18 cellular contexts compared by ENCODE assay signal in genomic region chr6:158058156-158058723, GRCh38.
DNase-seq lines count a peak whose midpoint lies in the region; ATAC-seq and TF ChIP-seq lines count a peak whose summit lies in the region.
"Had no signal": no experiment of that assay in that cellular context is flagged by ENCODE, and none has a peak within 500 bp of the region (broad histone marks: within the 10 kb centered on the region; RNA-seq: fewer than 3 reads in every experiment).

No MANE protein-coding gene starts in this region.

- peak overlapping the region; percentile 79 for H3K27ac Mint-ChIP-seq in CD4-positive, alpha-beta T cell
- H3K27ac Mint-ChIP-seq in activated naive CD8-positive, alpha-beta T cell treated with anti-CD3 and anti-CD28 coated beads, Interleukin-2, amount 50 U/mL, for 24 hours = peak overlapping the region; percentile 82
- H3K27ac Mint-ChIP-seq: WTC11 had no signal

- H3K4me1 Mint-ChIP-seq in CD4-positive, alpha-beta T cell (ENCODE audit: low read depth) = peaks cover 31% of the 10 kb centered on the region
- H3K4me1 Mint-ChIP-seq in activated naive CD8-positive, alpha-beta T cell treated with anti-CD3 and anti-CD28 coated beads, Interleukin-2, amount 50 U/mL, for 24 hours = peaks cover 39% of the 10 kb centered on the region

- peaks cover 25 to 47% of the 10 kb centered on the region in 2 donors for H3K4me1 ChIP-seq in left lung
- H3K4me1 ChIP-seq: SJCRH30 had no signal

- CTCF ChIA-PET in CD4-positive, alpha-beta T cell (lab: Charles Lee) = no interaction called here

- H3K4me3 ChIP-seq in HL-60 (replicated peaks; ENCODE audit: insufficient read depth, low read length) = no peak overlapping the region
- no peak overlapping the region for H3K4me3 ChIP-seq in left lung
- H3K4me3 ChIP-seq: gastrocnemius medialis, SJCRH30, testis had no signal

- H3K27ac ChIP-seq in CD4-positive, alpha-beta T cell (ENCODE audit: low read depth, low read length) = no peak overlapping the region
- H3K27ac ChIP-seq in HL-60 (replicated peaks) = peak overlapping the region; percentile 53
- peak overlapping the region; percentile 57 to 62 for H3K27ac ChIP-seq in left lung
- H3K27ac ChIP-seq: SJCRH30, testis had no signal

- H3K27me3 ChIP-seq in CD4-positive, alpha-beta T cell (ENCODE audit: control insufficient read depth, insufficient read depth, low read length) = no peaks in the 10 kb centered on the region
- no peaks in the 10 kb centered on the region for H3K27me3 ChIP-seq in HL-60 (ENCODE audit: insufficient read depth, poor library complexity, severe bottlenecking)
- no peaks in the 10 kb centered on the region for H3K27me3 ChIP-seq in left lung
- H3K27me3 ChIP-seq: gastrocnemius medialis, SJCRH30, testis had no signal

- no peak for TF ChIP-seq CTCF in CD4-positive, alpha-beta T cell (IDR thresholded peaks at IDR 0.05)
- TF ChIP-seq CTCF in HL-60 (IDR thresholded peaks at IDR 0.05; ENCODE audit: insufficient read depth, low read length) (no peak), left lung (IDR thresholded peaks at IDR 0.05) (no peak)

- no peak for DNase-seq in CD4-positive, alpha-beta T cell
- DNase-seq in HL-60 (ENCODE audit: low read depth in 1 of 2, low spot score in 1 of 2) (peak in 1 of 2 experiments; percentile 31), left lung (no peak), epidermal melanocyte (ENCODE audit: insufficient read length, low spot score) (no peak), NCI-H226 (no peak)
- no peak for DNase-seq in activated naive CD8-positive, alpha-beta T cell treated with anti-CD3 and anti-CD28 coated beads, Interleukin-2, amount 50 U/mL, for 24 hours
- DNase-seq: activated effector memory CD4-positive, alpha-beta T cell treated with Interleukin-2 at 50 U/mL for 16 hours; COR-L47; gastrocnemius medialis; islet precursor cell; NCI-H1105; NCI-H510A treated with DMSO at 0.1 percent for 48 hours; right cardiac atrium; SJCRH30; testis had no signal

- H3K36me3 ChIP-seq in left lung = peaks cover 0 to 7% of the 10 kb centered on the region in 2 donors
- H3K36me3 ChIP-seq: gastrocnemius medialis had no signal

- POLR2A ChIA-PET in CD4-positive, alpha-beta T cell (lab: Charles Lee) = interaction anchor here (1.0 to 2.0 kb wide), 11 partner anchors 9 to 678 kb away, joined by 3 to 13 read pairs (median 5); partner anchors contain the start of gene SYNJ2

- H3K4me3 Mint-ChIP-seq in CD4-positive, alpha-beta T cell = peak overlapping the region; percentile 32
- no peak overlapping the region for H3K4me3 Mint-ChIP-seq in activated naive CD8-positive, alpha-beta T cell treated with anti-CD3 and anti-CD28 coated beads, Interleukin-2, amount 50 U/mL, for 24 hours
- H3K4me3 Mint-ChIP-seq: WTC11 had no signal

- no peaks in the 10 kb centered on the region for H3K27me3 Mint-ChIP-seq in CD4-positive, alpha-beta T cell
- H3K27me3 Mint-ChIP-seq in activated naive CD8-positive, alpha-beta T cell treated with anti-CD3 and anti-CD28 coated beads, Interleukin-2, amount 50 U/mL, for 24 hours = peaks cover 2% of the 10 kb centered on the region

- intact Hi-C loops in CD4-positive, alpha-beta T cell (cut with DNase I, micrococcal nuclease) = no loop called here
- intact Hi-C loops in left lung (cut with DNase I) = no loop called here

- peaks cover 42% of the 10 kb centered on the region for H3K36me3 Mint-ChIP-seq in CD4-positive, alpha-beta T cell (ENCODE audit: low read depth)
- H3K36me3 Mint-ChIP-seq in activated naive CD8-positive, alpha-beta T cell treated with anti-CD3 and anti-CD28 coated beads, Interleukin-2, amount 50 U/mL, for 24 hours (ENCODE audit: low read depth) = peaks cover 17% of the 10 kb centered on the region

- no peaks in the 10 kb centered on the region for H3K9me3 ChIP-seq in CD4-positive, alpha-beta T cell (ENCODE audit: control insufficient read depth, low read length)
- no peaks in the 10 kb centered on the region for H3K9me3 ChIP-seq in left lung
- H3K9me3 ChIP-seq: gastrocnemius medialis, SJCRH30, testis had no signal

- ATAC-seq in CD4-positive, alpha-beta T cell (ENCODE audit: poor library complexity) = peak; percentile 43
- ATAC-seq in activated naive CD8-positive, alpha-beta T cell treated with anti-CD3 and anti-CD28 coated beads, Interleukin-2, amount 50 U/mL, for 24 hours = no peak
- no peak for ATAC-seq in left lung
- no peak for ATAC-seq in HG02798 (IDR thresholded peaks at IDR 0.05; ENCODE audit: poor library complexity, unreplicated experiment)
- ATAC-seq in HG03097 (IDR thresholded peaks at IDR 0.05; ENCODE audit: low FRiP score, unreplicated experiment) = no peak
- ATAC-seq: gastrocnemius medialis, right cardiac atrium, WTC11 had no signal

- no peaks in the 10 kb centered on the region for H3K9me3 Mint-ChIP-seq in CD4-positive, alpha-beta T cell
- no peaks in the 10 kb centered on the region for H3K9me3 Mint-ChIP-seq in activated naive CD8-positive, alpha-beta T cell treated with anti-CD3 and anti-CD28 coated beads, Interleukin-2, amount 50 U/mL, for 24 hours
- H3K9me3 Mint-ChIP-seq: WTC11 had no signal
